Comparison of ENCODE assay signal across 1 cellular context in genomic region chr7:24905996-24906770, GRCh38.
TF ChIP-seq lines count a peak whose summit lies in the region.

No MANE protein-coding gene starts in this region.

TF ChIP-seq in GM12878, 131 proteins besides CTCF, POLR2A, EP300 and RAD21 (continued from another document):
- TF ChIP-seq CHD1 (IDR thresholded peaks at IDR 0.05; ENCODE audit: low read depth, low read length) (no peak), MEF2A (IDR thresholded peaks at IDR 0.05; ENCODE audit: insufficient read depth, low read depth, low read length) (no peak)
